In genomic region chr20:30585244-30585796, GRCh38 we compare ENCODE assay signal across 1 cellular context.
A peak's percentile ranks its signal among the peaks of the same experiment; 100 is the strongest.
TF ChIP-seq lines count a peak whose summit lies in the region.

No MANE protein-coding gene starts in this region.

TF ChIP-seq in A549, 52 proteins besides CTCF, POLR2A, EP300 and RAD21 (continued from another document):
- TF ChIP-seq JUN (IDR thresholded peaks at IDR 0.05) = peak in 1 of 2 experiments; percentile 20; a peak in 1 of 5 replicates
